In the genomic region with DNA sequence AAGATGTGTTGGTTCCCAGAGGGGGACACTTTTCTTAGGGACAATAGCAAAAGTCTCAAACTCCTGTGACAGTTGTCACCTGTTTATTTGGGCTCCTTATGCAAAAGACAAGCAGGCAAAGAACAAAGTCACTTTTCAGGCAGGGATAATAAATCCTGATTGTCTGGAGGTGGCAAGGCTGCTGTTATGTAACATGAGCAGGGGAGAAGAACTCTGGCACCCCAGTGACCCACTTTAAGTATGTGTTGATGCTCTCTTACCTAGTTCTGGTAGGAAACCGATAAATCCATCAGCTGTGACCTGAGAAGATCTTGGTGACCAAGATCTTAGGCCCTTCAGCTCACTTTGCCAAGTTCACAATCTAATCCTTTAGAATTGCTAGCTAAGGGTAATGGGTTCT, we compare ENCODE assay signal across 28 cellular contexts.
"Had no signal": no experiment of that assay in that cellular context is flagged by ENCODE, and none has a peak within 500 bp of the region (broad histone marks: within the 10 kb centered on the region; RNA-seq: fewer than 3 reads in every experiment).

No MANE protein-coding gene starts in this region.

- ATAC-seq: activated naive CD4-positive, alpha-beta T cell treated with anti-CD3 and anti-CD28 coated beads, Interleukin-2, amount 50 U/mL, for 72 hours; activated naive CD8-positive, alpha-beta T cell treated with anti-CD3 and anti-CD28 coated beads, Interleukin-2, amount 50 U/mL, for 24 hours; activated T-cell treated with anti-CD3 and anti-CD28 coated beads, Interleukin-2, amount 50 U/mL, for 4 hours; activated T-cell treated with anti-CD3 and anti-CD28 coated beads, Interleukin-2, amount 50 U/mL, for 72 hours; activated T-helper 17 cell treated with anti-CD3 and anti-CD28 coated beads, Interleukin-2, amount 50 U/mL, for 72 hours; body of pancreas had no signal

- DNase-seq: activated effector memory CD4-positive, alpha-beta T cell treated with anti-CD3 and anti-CD28 coated beads, Interleukin-2, amount 50 U/mL, for 16 hours; activated effector memory CD4-positive, alpha-beta T cell treated with Interleukin-2 at 50 U/mL for 16 hours; activated gamma-delta T cell; activated gamma-delta T cell treated with Interleukin-2 at 50 U/mL for 16 hours; activated naive CD4-positive, alpha-beta T cell; activated naive CD4-positive, alpha-beta T cell treated with anti-CD3 and anti-CD28 coated beads for 36 hours; activated naive CD4-positive, alpha-beta T cell treated with anti-CD3 and anti-CD28 coated beads, Interleukin-2, amount 10 ng/mL, durations not matched to agents 7 days and 5 days; activated naive CD4-positive, alpha-beta T cell treated with anti-CD3 and anti-CD28 coated beads, Interleukin-2, amount 50 U/mL, for 16 hours; activated naive CD4-positive, alpha-beta T cell treated with Interleukin-2 at 50 U/mL for 16 hours; activated naive CD8-positive, alpha-beta T cell treated with anti-CD3 and anti-CD28 coated beads for 36 hours; activated naive CD8-positive, alpha-beta T cell treated with anti-CD3 and anti-CD28 coated beads, Interleukin-2, amount 10 ng/mL, durations not matched to agents 7 days and 5 days; activated naive CD8-positive, alpha-beta T cell treated with anti-CD3 and anti-CD28 coated beads, Interleukin-2, amount 50 U/mL, for 24 hours; activated T-cell treated with anti-CD3 and anti-CD28 coated beads, Interleukin-2, amount 50 U/mL, for 1 hour; activated T-cell treated with anti-CD3 and anti-CD28 coated beads, Interleukin-2, amount 50 U/mL, for 24 hours; activated T-cell treated with anti-CD3 and anti-CD28 coated beads, Interleukin-2, amount 50 U/mL, for 4 hours; activated T-cell treated with anti-CD3 and anti-CD28 coated beads, Interleukin-2, amount 50 U/mL, for 48 hours; activated T-cell treated with anti-CD3 and anti-CD28 coated beads, Interleukin-2, amount 50 U/mL, for 72 hours; adrenal gland; amniotic stem cell; amygdala; anterior cingulate cortex; aorta; body of pancreas; brain microvascular endothelial cell; central memory CD4-positive, alpha-beta T cell; cerebellar nuclear complex had no signal
